In the genomic region with DNA sequence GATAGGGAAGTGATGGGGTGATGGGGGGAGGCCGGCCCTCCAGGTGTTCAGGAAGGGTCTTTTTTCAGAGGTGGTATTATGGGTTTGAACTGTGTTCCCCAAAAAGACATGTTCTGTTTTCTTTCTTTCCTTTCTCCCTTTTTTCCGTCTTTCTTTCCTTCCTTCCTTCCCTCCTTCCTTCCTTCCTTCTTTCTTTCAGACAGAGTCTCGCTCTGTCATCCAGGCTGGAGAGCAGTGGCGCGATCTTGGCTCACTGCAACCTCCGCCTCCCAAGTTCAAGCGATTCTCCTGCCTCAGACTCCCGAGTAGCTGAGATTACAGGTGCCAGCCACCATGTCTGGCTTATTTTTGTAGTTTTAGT, we compare ENCODE assay signal across 2 cellular contexts. TPM values are rescaled to one million over a fixed set of nuclear protein-coding genes. Genes with fewer than 3 reads are reported as not detected.
"Had no signal": no experiment of that assay in that cellular context is flagged by ENCODE, and none has a peak within 500 bp of the region (broad histone marks: within the 10 kb centered on the region; RNA-seq: fewer than 3 reads in every experiment).

No MANE protein-coding gene starts in this region.

RNA-seq across cellular contexts. Expression of a gene that starts 39.6 kb away (rescaled TPM):
- total RNA-seq: left lobe of liver, sigmoid colon had no signal
